Comparison of ENCODE assay signal across 20 cellular contexts in genomic region chr12:73952304-73952703, GRCh38.
DNase-seq lines count a peak whose midpoint lies in the region; ATAC-seq, FAIRE-seq and TF ChIP-seq lines count a peak whose summit lies in the region.
"Had no signal": no experiment of that assay in that cellular context is flagged by ENCODE, and none has a peak within 500 bp of the region (broad histone marks: within the 10 kb centered on the region; RNA-seq: fewer than 3 reads in every experiment).

No MANE protein-coding gene starts in this region.

- no peaks in the 10 kb centered on the region for H3K36me3 ChIP-seq in OCI-LY7 (ENCODE audit: insufficient read depth, low read length)
- H3K36me3 ChIP-seq: BLaER1 treated with 17β-estradiol and CSF1 and Interleukin-3, amounts not matched to agents 10 nM and 100 nM had no signal

- CTCF ChIA-PET in OCI-LY7 (lab: Charles Lee; ENCODE audit: unreplicated experiment): no interaction called here

- H3K4me3 Mint-ChIP-seq in natural killer cell: no peak overlapping the region
- H3K4me3 Mint-ChIP-seq: CD4-positive, CD25-positive, alpha-beta regulatory T cell had no signal

- no peaks in the 10 kb centered on the region for H3K27me3 Mint-ChIP-seq in natural killer cell (ENCODE audit: low read depth in 2 of 2)
- H3K27me3 Mint-ChIP-seq: CD4-positive, CD25-positive, alpha-beta regulatory T cell had no signal

- BruUV-seq in OCI-LY7 (replicated peaks; lab: Mats Ljungman, UMichigan): no TSS peak

- H3K9me2 ChIP-seq in OCI-LY7 (ENCODE audit: insufficient read depth, low read length): no peaks in the 10 kb centered on the region

- H3K4me2 ChIP-seq in OCI-LY7 (ENCODE audit: low read length): peak overlapping the region; percentile 40
- H3K4me2 ChIP-seq: BLaER1 treated with 17β-estradiol and CSF1 and Interleukin-3, amounts not matched to agents 10 nM and 100 nM; KMS-11 had no signal

- peaks cover 20% of the 10 kb centered on the region for H3K4me1 ChIP-seq in OCI-LY7 (ENCODE audit: insufficient read depth, low read length, poor library complexity, severe bottlenecking)

- TF ChIP-seq CTCF in OCI-LY7 (conservative IDR thresholded peaks at IDR 0.05; ENCODE audit: low read length) (no peak), omental fat pad (IDR thresholded peaks at IDR 0.05) (no peak), natural killer cell (IDR thresholded peaks at IDR 0.05) (no peak), D721Med (IDR thresholded peaks at IDR 0.05; ENCODE audit: insufficient read depth, missing control alignments) (no peak)

- H3K79me2 ChIP-seq in OCI-LY7 (ENCODE audit: insufficient read depth, low read depth, low read length): no peaks in the 10 kb centered on the region

- intact Hi-C loops in OCI-LY7 (cut with micrococcal nuclease; ENCODE audit: unreplicated experiment): loop anchor here (5.0 kb wide), 1 partner anchor 585 kb away; the partner anchor contains the start of gene ATXN7L3B
- intact Hi-C loops in natural killer cell (cut with micrococcal nuclease): no loop called here

- H2AFZ ChIP-seq in OCI-LY7 (ENCODE audit: low read length): peak overlapping the region; percentile 44

- FAIRE-seq in D721Med (lab: Jason Lieb, UNC): no peak
- FAIRE-seq: GM12891, GM19239, H54, HepG2, HTR-8/SVneo had no signal

- POLR2A ChIA-PET in OCI-LY7 (lab: Charles Lee): no interaction called here

- H3K9me3 Mint-ChIP-seq in natural killer cell: peaks cover 19 to 20% of the 10 kb centered on the region in 2 donors

- DNase-seq in Ammon's horn (ENCODE audit: low spot score) (peak; percentile 2), OCI-LY7 (ENCODE audit: low spot score) (peak; percentile 55), omental fat pad (ENCODE audit: low spot score) (no peak), natural killer cell (no peak), D721Med (ENCODE audit: insufficient read length, low spot score) (no peak)
- DNase-seq: AML-193; CD4-positive, CD25-positive, alpha-beta regulatory T cell; DMS 273 treated with DMSO at 0.1 percent for 48 hours had no signal

- no peak overlapping the region for H3K27ac Mint-ChIP-seq in natural killer cell
- H3K27ac Mint-ChIP-seq: CD4-positive, CD25-positive, alpha-beta regulatory T cell had no signal

- H3K4me1 Mint-ChIP-seq in natural killer cell: no peaks in the 10 kb centered on the region
- H3K4me1 Mint-ChIP-seq: CD4-positive, CD25-positive, alpha-beta regulatory T cell had no signal

- H3K4me3 ChIP-seq in OCI-LY7 (ENCODE audit: low read depth, low read length, poor library complexity, severe bottlenecking): no peak overlapping the region
- H3K4me3 ChIP-seq: BLaER1 treated with 17β-estradiol and CSF1 and Interleukin-3, amounts not matched to agents 10 nM and 100 nM had no signal

- no peaks in the 10 kb centered on the region for H3K36me3 Mint-ChIP-seq in natural killer cell
- H3K36me3 Mint-ChIP-seq: CD4-positive, CD25-positive, alpha-beta regulatory T cell had no signal

- H4K20me1 ChIP-seq in OCI-LY7 (ENCODE audit: insufficient read depth, low read length): no peaks in the 10 kb centered on the region
- H4K20me1 ChIP-seq: BLaER1 treated with 17β-estradiol and CSF1 and Interleukin-3, amounts not matched to agents 10 nM and 100 nM had no signal

- no peaks in the 10 kb centered on the region for H3K9me3 ChIP-seq in OCI-LY7 (ENCODE audit: low read length)
- H3K9me3 ChIP-seq: BLaER1 treated with 17β-estradiol and CSF1 and Interleukin-3, amounts not matched to agents 10 nM and 100 nM had no signal

- ATAC-seq in GM21390 (IDR thresholded peaks at IDR 0.05; ENCODE audit: unreplicated experiment) (peak; percentile 43), HG03432 (IDR thresholded peaks at IDR 0.05; ENCODE audit: unreplicated experiment) (peak; percentile 74), omental fat pad (ENCODE audit: low FRiP score) (no peak), GM18502 (IDR thresholded peaks at IDR 0.05; ENCODE audit: poor library complexity, unreplicated experiment) (no peak), natural killer cell (no peak)
- ATAC-seq: HCT116, HepG2 had no signal

- H3K27ac ChIP-seq in OCI-LY7 (ENCODE audit: low read depth, low read length, poor library complexity, severe bottlenecking): peak overlapping the region; percentile 42
- H3K27ac ChIP-seq: 22Rv1; BLaER1 treated with 17β-estradiol and CSF1 and Interleukin-3, amounts not matched to agents 10 nM and 100 nM; KMS-11 had no signal

Comparison
In these comparisons a context has a peak if more than half of its experiments do, and no peak if none do; other contexts are left out.
1. DNase-seq: peak in Ammon's horn (single experiment) and OCI-LY7 (single experiment); none in omental fat pad (single experiment), natural killer cell (single experiment) and D721Med (single experiment).
2. ATAC-seq: peak in GM21390 (single experiment) and HG03432 (single experiment); none in omental fat pad (single experiment), GM18502 (single experiment) and natural killer cell (0 of 3).